In genomic region chr1:247324913-247325312, GRCh38 we compare ENCODE assay signal across 15 cellular contexts. TPM values are rescaled to one million over a fixed set of nuclear protein-coding genes. Genes with fewer than 3 reads are reported as not detected.
DNase-seq lines count a peak whose midpoint lies in the region; ATAC-seq and TF ChIP-seq lines count a peak whose summit lies in the region.
"Had no signal": no experiment of that assay in that cellular context is flagged by ENCODE, and none has a peak within 500 bp of the region (broad histone marks: within the 10 kb centered on the region; RNA-seq: fewer than 3 reads in every experiment).

No MANE protein-coding gene starts in this region.

- H3K4me1 ChIP-seq in GM23338 (ENCODE audit: insufficient read depth): no peaks in the 10 kb centered on the region
- H3K4me1 ChIP-seq in Loucy (ENCODE audit: insufficient read depth, low read length, poor library complexity, severe bottlenecking): peaks cover 55% of the 10 kb centered on the region
- H3K4me1 ChIP-seq in neural progenitor cell: peaks cover 19% of the 10 kb centered on the region
- H3K4me1 ChIP-seq in upper lobe of left lung: peaks cover 0 to 2% (median under 1%) of the 10 kb centered on the region in 4 donors

- H3K9me3 Mint-ChIP-seq in GM23338: no peaks in the 10 kb centered on the region
- H3K9me3 Mint-ChIP-seq in chondrocyte (ENCODE audit: low read depth): no peaks in the 10 kb centered on the region
- H3K9me3 Mint-ChIP-seq in neural progenitor cell: no peaks in the 10 kb centered on the region
- H3K9me3 Mint-ChIP-seq: IgD-negative memory B cell had no signal

- peaks cover 23% of the 10 kb centered on the region for H3K4me1 Mint-ChIP-seq in GM23338
- peaks cover 1% of the 10 kb centered on the region for H3K4me1 Mint-ChIP-seq in chondrocyte (ENCODE audit: low read depth)
- H3K4me1 Mint-ChIP-seq in neural progenitor cell: peaks cover 27% of the 10 kb centered on the region

- DNase-seq in GM23338 (ENCODE audit: low spot score) (no peak), chondrocyte (ENCODE audit: low spot score) (no peak), neural progenitor cell (ENCODE audit: low spot score) (peak; percentile 67), upper lobe of left lung (no peak), GM13977 (ENCODE audit: low spot score) (no peak)
- DNase-seq: EL, NCI-H1048, NCI-H187 treated with DMSO at 0.1 percent for 48 hours, NCI-H2227 treated with DMSO at 0.1 percent for 48 hours had no signal

- H3K79me2 ChIP-seq in GM23338 (replicated peaks; ENCODE audit: insufficient read depth) (peaks cover 53% of the 10 kb centered on the region), Loucy (ENCODE audit: insufficient read depth, low read length) (peaks cover 61% of the 10 kb centered on the region), neural progenitor cell (ENCODE audit: low read depth) (peaks cover 27% of the 10 kb centered on the region)

- peaks cover 87% of the 10 kb centered on the region for H3K36me3 Mint-ChIP-seq in GM23338 (ENCODE audit: low read depth)
- H3K36me3 Mint-ChIP-seq in chondrocyte (ENCODE audit: low read depth): peaks cover 10% of the 10 kb centered on the region
- H3K36me3 Mint-ChIP-seq in neural progenitor cell: peaks cover 61% of the 10 kb centered on the region

- H2AFZ ChIP-seq in GM23338: no peak overlapping the region
- H2AFZ ChIP-seq in Loucy (ENCODE audit: low read length): no peak overlapping the region
- no peak overlapping the region for H2AFZ ChIP-seq in neural progenitor cell (replicated peaks)

- H3K27ac Mint-ChIP-seq in GM23338 (no peak overlapping the region), chondrocyte (ENCODE audit: unreplicated experiment) (peak overlapping the region; percentile 32), neural progenitor cell (peak overlapping the region; percentile 80)
- H3K27ac Mint-ChIP-seq: IgD-negative memory B cell had no signal

- H3K9me2 ChIP-seq in GM23338 (ENCODE audit: insufficient read depth): no peaks in the 10 kb centered on the region
- no peaks in the 10 kb centered on the region for H3K9me2 ChIP-seq in Loucy (replicated peaks; ENCODE audit: low read depth, low read length)

- H3K4me3 Mint-ChIP-seq in GM23338 (no peak overlapping the region), chondrocyte (ENCODE audit: unreplicated experiment) (no peak overlapping the region), neural progenitor cell (no peak overlapping the region)
- H3K4me3 Mint-ChIP-seq: IgD-negative memory B cell had no signal

- TF ChIP-seq CTCF in GM23338 (conservative IDR thresholded peaks at IDR 0.05; ENCODE audit: low read depth in 2 of 2) (no peak), Loucy (conservative IDR thresholded peaks at IDR 0.05; ENCODE audit: low read length) (no peak), chondrocyte (IDR thresholded peaks at IDR 0.05) (no peak), neural progenitor cell (IDR thresholded peaks at IDR 0.05) (no peak), upper lobe of left lung (IDR thresholded peaks at IDR 0.05) (no peak), GM13977 (IDR thresholded peaks at IDR 0.05; ENCODE audit: extremely low read depth, insufficient read depth, missing control alignments) (no peak)

- TF ChIP-seq POLR2A in upper lobe of left lung (IDR thresholded peaks at IDR 0.05): no peak

- H3K4me3 ChIP-seq in GM23338: no peak overlapping the region
- no peak overlapping the region for H3K4me3 ChIP-seq in Loucy (ENCODE audit: low read length, poor library complexity, severe bottlenecking)
- H3K4me3 ChIP-seq in neural progenitor cell: no peak overlapping the region
- H3K4me3 ChIP-seq in upper lobe of left lung: no peak overlapping the region

- H3K4me2 ChIP-seq in GM23338 (no peak overlapping the region), Loucy (ENCODE audit: low read depth, low read length, poor library complexity, severe bottlenecking) (peak overlapping the region; percentile 40), neural progenitor cell (no peak overlapping the region)

- no peak for TF ChIP-seq EP300 in upper lobe of left lung (IDR thresholded peaks at IDR 0.05)

- ATAC-seq in GM23338 (peak; percentile 35; the same call in 2 of the 3 replicates), upper lobe of left lung (ENCODE audit: low FRiP score in 2 of 2) (no peak), GM18498 (IDR thresholded peaks at IDR 0.05; ENCODE audit: unreplicated experiment) (no peak)
- ATAC-seq: HCT116, Right ventricle myocardium inferior, SK-N-SH treated with all-trans-retinoic acid at 6 μM for 48 hours had no signal

- no peak overlapping the region for H3K27ac ChIP-seq in GM23338 (ENCODE audit: low read depth)
- no peak overlapping the region for H3K27ac ChIP-seq in neural progenitor cell
- H3K27ac ChIP-seq in upper lobe of left lung: no peak overlapping the region

- WGBS in upper lobe of left lung, 2 donors: 92 to 98% methylated on average over 2 of the region's 2 CpGs

- H3F3A ChIP-seq in GM23338 (replicated peaks; ENCODE audit: low read depth) (peaks cover 2% of the 10 kb centered on the region), Loucy (ENCODE audit: low read depth) (no peaks in the 10 kb centered on the region), neural progenitor cell (ENCODE audit: low read depth) (peaks cover 5% of the 10 kb centered on the region)

- H3K27me3 ChIP-seq in GM23338 (ENCODE audit: insufficient read depth): no peaks in the 10 kb centered on the region
- H3K27me3 ChIP-seq in Loucy (ENCODE audit: insufficient read depth, low read length, poor library complexity, severe bottlenecking): no peaks in the 10 kb centered on the region
- H3K27me3 ChIP-seq in neural progenitor cell: no peaks in the 10 kb centered on the region
- H3K27me3 ChIP-seq in upper lobe of left lung: no peaks in the 10 kb centered on the region

- peaks cover 37% of the 10 kb centered on the region for H4K20me1 ChIP-seq in GM23338 (replicated peaks; ENCODE audit: insufficient read depth)
- H4K20me1 ChIP-seq in Loucy (ENCODE audit: insufficient read depth, low read length, poor library complexity, severe bottlenecking): peaks cover 33% of the 10 kb centered on the region
- peaks cover 84% of the 10 kb centered on the region for H4K20me1 ChIP-seq in neural progenitor cell (ENCODE audit: low read depth)

- no peak overlapping the region for H3K9ac ChIP-seq in Loucy (ENCODE audit: low read depth, low read length, poor library complexity, severe bottlenecking)
- H3K9ac ChIP-seq in neural progenitor cell: no peak overlapping the region

- H3K27me3 Mint-ChIP-seq in GM23338 (ENCODE audit: insufficient read depth, low read depth, poor library complexity): peaks cover 4% of the 10 kb centered on the region
- H3K27me3 Mint-ChIP-seq in chondrocyte (ENCODE audit: low read depth): no peaks in the 10 kb centered on the region
- H3K27me3 Mint-ChIP-seq in neural progenitor cell (ENCODE audit: insufficient read depth, low read depth): peaks cover 6% of the 10 kb centered on the region
- H3K27me3 Mint-ChIP-seq: IgD-negative memory B cell had no signal

- H3K9me3 ChIP-seq in Loucy (ENCODE audit: insufficient read depth, low read depth, low read length) (no peaks in the 10 kb centered on the region), neural progenitor cell (ENCODE audit: low read depth) (no peaks in the 10 kb centered on the region), upper lobe of left lung (no peaks in the 10 kb centered on the region)

- H3K36me3 ChIP-seq in GM23338 (ENCODE audit: insufficient read depth) (peaks cover 63% of the 10 kb centered on the region), Loucy (ENCODE audit: insufficient read depth, low read length) (peaks cover 76% of the 10 kb centered on the region), neural progenitor cell (peaks cover 4% of the 10 kb centered on the region), upper lobe of left lung (peaks cover 10 to 94% (median 43%) of the 10 kb centered on the region in 4 donors)

- in situ Hi-C loops in GM13977 (cut with MboI; ENCODE audit: low pct_unique_long_range_greater_than_20kb, low sequenced_read_pairs, unreplicated experiment): no loop called here

TF ChIP-seq in GM23338, 12 proteins besides CTCF, POLR2A, EP300 and RAD21 (continues in another document):
- TF ChIP-seq JUNB (IDR thresholded peaks at IDR 0.05; ENCODE audit: unreplicated experiment): no peak
- TF ChIP-seq EZH2 (IDR thresholded peaks at IDR 0.05; ENCODE audit: low read depth, unreplicated experiment): no peak
- no peak for TF ChIP-seq ETS1 (IDR thresholded peaks at IDR 0.05)
- TF ChIP-seq NANOG (IDR thresholded peaks at IDR 0.05; ENCODE audit: borderline replicate concordance): no peak
- no peak for TF ChIP-seq ZNF331 (CRISPR knock-in tag; IDR thresholded peaks at IDR 0.05; ENCODE audit: low read depth)

RNA-seq across cellular contexts. Expression of gene ZNF496, which starts 6.8 kb away (rescaled TPM):
- total RNA-seq in GM23338 (2014; rRNA removed; shearing (Covaris generic)): 102 and 127 TPM in 2 replicates
- polyA plus RNA-seq in GM23338 (2016; fragmentation: Nextera tagmentation; extraction: Ambion mirVana): 20.4 and 22.0 TPM in 2 replicates
- total RNA-seq in chondrocyte (25.0 to 30.0 TPM (median 27.9 TPM) in 3 replicates), neural progenitor cell (ENCODE audit: low replicate concordance) (30.1 and 97.7 TPM in 2 replicates), upper lobe of left lung (10 to 100 TPM; 20.8 to 59.7 (median 27.2) TPM)
